6 cellular contexts compared by ENCODE assay signal in genomic region chrY:6721443-6721842, GRCh38.
A peak's percentile ranks its signal among the peaks of the same experiment; 100 is the strongest.
ATAC-seq lines count a peak whose summit lies in the region.

No MANE protein-coding gene starts in this region.

- peak; percentile 79 for ATAC-seq in GM19043 (IDR thresholded peaks at IDR 0.05; ENCODE audit: low read depth, unreplicated experiment)
- peak; percentile 81 for ATAC-seq in HG02610 (IDR thresholded peaks at IDR 0.05; ENCODE audit: unreplicated experiment)
- peak; percentile 66 for ATAC-seq in HG02678 (IDR thresholded peaks at IDR 0.05; ENCODE audit: unreplicated experiment)
- ATAC-seq in HG03432 (IDR thresholded peaks at IDR 0.05; ENCODE audit: unreplicated experiment) = peak; percentile 94
- ATAC-seq in HG03442 (IDR thresholded peaks at IDR 0.05; ENCODE audit: unreplicated experiment) = peak; percentile 64
- peak; percentile 57 for ATAC-seq in HG03460 (IDR thresholded peaks at IDR 0.05; ENCODE audit: unreplicated experiment)

Comparison
In these comparisons a context has a peak if more than half of its experiments do, and no peak if none do; other contexts are left out.
1. Peak in every context shown above with its lines: ATAC-seq.